ENCODE assay signal across 24 cellular contexts in the genomic region with DNA sequence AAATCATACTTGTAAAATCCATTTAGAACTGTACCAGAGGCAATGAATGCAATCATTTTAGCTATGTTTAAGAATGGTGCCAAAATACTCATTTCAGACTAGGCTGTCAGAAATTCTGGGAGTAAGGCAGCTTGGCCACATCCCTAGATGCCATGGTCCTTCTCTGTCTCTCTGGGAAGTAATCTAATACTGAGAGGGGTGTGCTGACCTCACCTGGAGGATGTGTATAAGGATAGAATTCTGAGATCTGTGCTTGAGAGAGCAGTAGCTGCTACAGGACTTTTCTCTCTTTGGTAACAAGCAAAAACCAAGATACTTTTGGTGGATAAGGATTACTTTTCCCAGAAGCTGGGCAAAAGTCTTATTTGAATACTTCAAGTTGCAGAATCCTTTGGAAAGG.
DNase-seq lines count a peak whose midpoint lies in the region; ATAC-seq, FAIRE-seq and TF ChIP-seq lines count a peak whose summit lies in the region.
"Had no signal": no experiment of that assay in that cellular context is flagged by ENCODE, and none has a peak within 500 bp of the region (broad histone marks: within the 10 kb centered on the region; RNA-seq: fewer than 3 reads in every experiment).

No MANE protein-coding gene starts in this region.

- H3K14ac ChIP-seq in H1 (ENCODE audit: insufficient read length), result no peak overlapping the region

- TF ChIP-seq RAD21 in H1 (IDR thresholded peaks at IDR 0.05 in 1 of 2, conservative IDR thresholded peaks at IDR 0.05 in 1 of 2; ENCODE audit: low read depth in 2 of 2, low read length in 2 of 2), result peak; percentile 37 to 59; a peak in 3 of 4 replicates

- H3K9me3 ChIP-seq in PC-9 (ENCODE audit: insufficient read depth, low read depth), result no peaks in the 10 kb centered on the region
- no peaks in the 10 kb centered on the region for H3K9me3 ChIP-seq in H1 (ENCODE audit: insufficient read depth in 2 of 2, low read depth in 1 of 2, low read length in 1 of 2)
- no peaks in the 10 kb centered on the region for H3K9me3 ChIP-seq in neural progenitor cell (ENCODE audit: low read depth)
- H3K9me3 ChIP-seq: BLaER1 treated with 17β-estradiol and CSF1 and Interleukin-3, amounts not matched to agents 10 nM and 100 nM; Caco-2; SJCRH30 had no signal

- no TSS peak for BruUV-seq in PC-9 (replicated peaks; lab: Mats Ljungman, UMichigan)

- H2AFZ ChIP-seq in PC-9, result no peak overlapping the region
- H2AFZ ChIP-seq in H1 (ENCODE audit: low read length), result no peak overlapping the region
- no peak overlapping the region for H2AFZ ChIP-seq in neural progenitor cell (replicated peaks)

- no peak overlapping the region for H3K18ac ChIP-seq in H1 (ENCODE audit: extremely low read depth, low read length)

- H3K9ac ChIP-seq in H1 (replicated peaks in 1 of 4; ENCODE audit: extremely low read depth in 1 of 4, low read depth in 3 of 4, low read length in 3 of 4), result no peak overlapping the region
- no peak overlapping the region for H3K9ac ChIP-seq in neural progenitor cell
- H3K9ac ChIP-seq: BLaER1 treated with 17β-estradiol and CSF1 and Interleukin-3, amounts not matched to agents 10 nM and 100 nM; KMS-11 had no signal

- H4K20me1 ChIP-seq in PC-9 (ENCODE audit: insufficient read depth) (no peaks in the 10 kb centered on the region), H1 (replicated peaks in 1 of 2; ENCODE audit: control insufficient read depth in 1 of 2, insufficient read depth in 2 of 2, low read length in 2 of 2) (no peaks in the 10 kb centered on the region), neural progenitor cell (ENCODE audit: low read depth) (no peaks in the 10 kb centered on the region)
- H4K20me1 ChIP-seq: BLaER1 treated with 17β-estradiol and CSF1 and Interleukin-3, amounts not matched to agents 10 nM and 100 nM had no signal

- 0 out of 2 replicates have a peak, but pooled peaks have one; percentile 22 for TF ChIP-seq CTCF in PC-9 (conservative IDR thresholded peaks at IDR 0.05)
- peak in 2 of 3 experiments; percentile 17; a peak in 2 of 4 replicates for TF ChIP-seq CTCF in H1 (IDR thresholded peaks at IDR 0.05; ENCODE audit: control extremely low read depth in 1 of 3, insufficient read depth in 1 of 3, low read depth in 1 of 3, low read length in 3 of 3)
- no peak for TF ChIP-seq CTCF in neural progenitor cell (IDR thresholded peaks at IDR 0.05)

- no peaks in the 10 kb centered on the region for H3K9me3 Mint-ChIP-seq in neural progenitor cell

- H2BK15ac ChIP-seq in H1 (ENCODE audit: low read length), result no peak overlapping the region

- H4K8ac ChIP-seq in H1 (ENCODE audit: extremely low read depth, insufficient read depth, low read length), result no peak overlapping the region

- TF ChIP-seq EP300 in H1 (IDR thresholded peaks at IDR 0.05; ENCODE audit: borderline replicate concordance in 1 of 2, low read depth in 2 of 2, low read length in 2 of 2), result no peak

- no peaks in the 10 kb centered on the region for H3K79me2 ChIP-seq in PC-9 (ENCODE audit: low read depth)
- H3K79me2 ChIP-seq in H1 (ENCODE audit: control insufficient read depth in 1 of 2, insufficient read depth in 2 of 2, low read length in 2 of 2), result no peaks in the 10 kb centered on the region
- H3K79me2 ChIP-seq in neural progenitor cell (ENCODE audit: low read depth), result no peaks in the 10 kb centered on the region

- CTCF ChIA-PET in PC-9 (lab: Charles Lee), result no interaction called here
- CTCF ChIA-PET in H1 (lab: Charles Lee; ENCODE audit: partially characterized antibody), result interaction anchor here (0.6 to 0.9 kb wide), 2 partner anchors 13 to 130 kb away, joined by 3 read pairs; no protein-coding TSS in a partner anchor

- H3K23me2 ChIP-seq in H1 (ENCODE audit: low read depth, low read length), result no peaks in the 10 kb centered on the region

- no peaks in the 10 kb centered on the region for H3K36me3 ChIP-seq in PC-9 (ENCODE audit: low read depth)
- no peaks in the 10 kb centered on the region for H3K36me3 ChIP-seq in H1 (ENCODE audit: control insufficient read depth in 2 of 4, insufficient read depth in 4 of 4, low read length in 3 of 4)
- H3K36me3 ChIP-seq in neural progenitor cell, result no peaks in the 10 kb centered on the region
- H3K36me3 ChIP-seq: BLaER1 treated with 17β-estradiol and CSF1 and Interleukin-3, amounts not matched to agents 10 nM and 100 nM; SJCRH30 had no signal

- no peak overlapping the region for H2BK5ac ChIP-seq in H1 (ENCODE audit: low read depth, low read length)

- H2AK5ac ChIP-seq in H1 (ENCODE audit: low read depth, low read length), result no peak overlapping the region

- no peak overlapping the region for H3K23ac ChIP-seq in H1 (ENCODE audit: insufficient read length)

- H3K27ac Mint-ChIP-seq in neural progenitor cell, result no peak overlapping the region
- H3K27ac Mint-ChIP-seq: CD4-positive, alpha-beta memory T cell had no signal

- no peaks in the 10 kb centered on the region for H3K4me1 Mint-ChIP-seq in neural progenitor cell
- H3K4me1 Mint-ChIP-seq: CD4-positive, alpha-beta memory T cell had no signal

- POLR2A ChIA-PET in PC-9 (lab: Charles Lee; ENCODE audit: unreplicated experiment) (no interaction called here), H1 (lab: Charles Lee; ENCODE audit: partially characterized antibody) (no interaction called here)

- no peaks in the 10 kb centered on the region for H3K9me2 ChIP-seq in PC-9 (ENCODE audit: insufficient read depth)

- no peak for FAIRE-seq in H1 (lab: Jason Lieb, UNC)

- H2BK20ac ChIP-seq in H1 (ENCODE audit: low read length), result no peak overlapping the region

- no peak overlapping the region for H3K56ac ChIP-seq in H1 (replicated peaks; ENCODE audit: insufficient read length, low read depth, low read length)

- ATAC-seq in GM21786 (IDR thresholded peaks at IDR 0.05; ENCODE audit: unreplicated experiment), result no peak
- ATAC-seq: Panc1 had no signal

- H3F3A ChIP-seq in PC-9 (ENCODE audit: insufficient read depth, low read depth), result no peaks in the 10 kb centered on the region
- H3F3A ChIP-seq in neural progenitor cell (ENCODE audit: low read depth), result no peaks in the 10 kb centered on the region

- intact Hi-C loops in PC-9 (cut with micrococcal nuclease; ENCODE audit: unreplicated experiment), result no loop called here

- no peaks in the 10 kb centered on the region for H3K27me3 ChIP-seq in PC-9 (ENCODE audit: insufficient read depth, low read depth)
- H3K27me3 ChIP-seq in H1 (replicated peaks in 1 of 4; ENCODE audit: control insufficient read depth in 3 of 4, extremely low read depth in 1 of 4, insufficient read depth in 3 of 4, low read length in 3 of 4), result no peaks in the 10 kb centered on the region
- H3K27me3 ChIP-seq in neural progenitor cell, result no peaks in the 10 kb centered on the region
- H3K27me3 ChIP-seq: BLaER1 treated with 17β-estradiol and CSF1 and Interleukin-3, amounts not matched to agents 10 nM and 100 nM; SJCRH30 had no signal

- H3K4me3 Mint-ChIP-seq in neural progenitor cell, result no peak overlapping the region
- H3K4me3 Mint-ChIP-seq: CD4-positive, alpha-beta memory T cell had no signal

- TF ChIP-seq POLR2A in H1 (IDR thresholded peaks at IDR 0.05; ENCODE audit: control extremely low read depth in 1 of 2, low read depth in 2 of 2, low read length in 2 of 2), result no peak

- no peak overlapping the region for H3K4me2 ChIP-seq in PC-9
- H3K4me2 ChIP-seq in H1 (ENCODE audit: insufficient read depth in 1 of 2, low read depth in 2 of 2, low read length in 2 of 2), result no peak overlapping the region
- H3K4me2 ChIP-seq in neural progenitor cell, result no peak overlapping the region
- H3K4me2 ChIP-seq: BLaER1 treated with 17β-estradiol and CSF1 and Interleukin-3, amounts not matched to agents 10 nM and 100 nM; KMS-11 had no signal

- no peak overlapping the region for H2BK12ac ChIP-seq in H1 (ENCODE audit: low read depth, low read length)

- no peak overlapping the region for H2BK120ac ChIP-seq in H1 (replicated peaks; ENCODE audit: low read depth, low read length)

- H3K4me1 ChIP-seq in PC-9 (replicated peaks; ENCODE audit: insufficient read depth) (no peaks in the 10 kb centered on the region), H1 (replicated peaks in 1 of 4; ENCODE audit: control insufficient read depth in 3 of 4, insufficient read depth in 4 of 4, low read length in 3 of 4) (no peaks in the 10 kb centered on the region), neural progenitor cell (no peaks in the 10 kb centered on the region)
- H3K4me1 ChIP-seq: BLaER1 treated with 17β-estradiol and CSF1 and Interleukin-3, amounts not matched to agents 10 nM and 100 nM; Caco-2; SJCRH30 had no signal

- H3K27ac ChIP-seq in PC-9 (no peak overlapping the region), H1 (ENCODE audit: low read depth, low read length) (no peak overlapping the region), neural progenitor cell (no peak overlapping the region)
- H3K27ac ChIP-seq: BLaER1 treated with 17β-estradiol and CSF1 and Interleukin-3, amounts not matched to agents 10 nM and 100 nM; KMS-11; SJCRH30 had no signal

- no peaks in the 10 kb centered on the region for H3K79me1 ChIP-seq in H1 (ENCODE audit: low read depth, low read length)

- no peaks in the 10 kb centered on the region for H3K36me3 Mint-ChIP-seq in neural progenitor cell
- H3K36me3 Mint-ChIP-seq: CD4-positive, alpha-beta memory T cell had no signal

- peaks cover 3% of the 10 kb centered on the region for H3K27me3 Mint-ChIP-seq in neural progenitor cell (ENCODE audit: insufficient read depth, low read depth)

- H3K4me3 ChIP-seq in PC-9, result no peak overlapping the region
- no peak overlapping the region for H3K4me3 ChIP-seq in H1 (ENCODE audit: extremely low read depth in 1 of 4, insufficient read depth in 2 of 4, low read depth in 3 of 4, low read length in 4 of 4)
- no peak overlapping the region for H3K4me3 ChIP-seq in neural progenitor cell
- H3K4me3 ChIP-seq: BLaER1 treated with 17β-estradiol and CSF1 and Interleukin-3, amounts not matched to agents 10 nM and 100 nM; SJCRH30 had no signal

- no peak overlapping the region for H3K4ac ChIP-seq in H1 (replicated peaks; ENCODE audit: insufficient read length, low read depth, low read length)

- H4K5ac ChIP-seq in H1 (ENCODE audit: insufficient read length, low read depth, low read length), result no peak overlapping the region

- DNase-seq in NCI-H748 (lab: John Stamatoyannopoulos, UW; ENCODE audit: unreplicated experiment) (peak; percentile 38), NCI-H748 treated with DMSO at 0.1 percent for 48 hours (lab: John Stamatoyannopoulos, UW) (no peak), PC-9 (no peak), H1 (ENCODE audit: low read depth in 1 of 2, low spot score in 2 of 2) (no peak), neural progenitor cell (ENCODE audit: low spot score) (peak; percentile 9), T-helper 9 cell (no peak)
- no peak for DNase-seq in stimulated activated CD4-positive, alpha-beta T cell treated with anti-CD3 and anti-CD28 coated beads, Interleukin-2, amount 100 ng/mL, for 48 hours
- DNase-seq: 8988T; CD4-positive, alpha-beta memory T cell; DMS 273 treated with DMSO at 0.1 percent for 48 hours; DMS79 treated with DMSO at 0.1 percent for 48 hours; IMR-90; NCI-H1105 treated with DMSO at 0.1 percent for 48 hours; NCI-H1694; NCI-H2081; NCI-H2171 treated with DMSO at 0.1 percent for 48 hours; NCI-H446; NCI-H526 had no signal

- H4K91ac ChIP-seq in H1 (replicated peaks; ENCODE audit: insufficient read length, low read length), result no peak overlapping the region

TF ChIP-seq in H1, 55 proteins besides CTCF, POLR2A, EP300 and RAD21 (continues in another document):
- TF ChIP-seq NANOG (IDR thresholded peaks at IDR 0.05; ENCODE audit: insufficient read depth, low read depth, low read length, poor library complexity, severe bottlenecking) (no peak), RFX5 (IDR thresholded peaks at IDR 0.05; ENCODE audit: borderline replicate concordance, low read depth, low read length) (no peak)

Comparison
In these comparisons a context has a peak if more than half of its experiments do, and no peak if none do; other contexts are left out.
1. DNase-seq: peak in NCI-H748 (single experiment) and neural progenitor cell (single experiment); none in NCI-H748 treated with DMSO at 0.1 percent for 48 hours (single experiment), PC-9 (0 of 2), H1 (0 of 2), T-helper 9 cell (single experiment) and stimulated activated CD4-positive, alpha-beta T cell treated with anti-CD3 and anti-CD28 coated beads, Interleukin-2, amount 100 ng/mL, for 48 hours (0 of 2).